In genomic region chr21:17050156-17050555, GRCh38 we compare ENCODE assay signal across 17 cellular contexts.
DNase-seq lines count a peak whose midpoint lies in the region; FAIRE-seq and TF ChIP-seq lines count a peak whose summit lies in the region.
"Had no signal": no experiment of that assay in that cellular context is flagged by ENCODE, and none has a peak within 500 bp of the region (broad histone marks: within the 10 kb centered on the region; RNA-seq: fewer than 3 reads in every experiment).

No MANE protein-coding gene starts in this region.

- peak overlapping the region in 1 of 2 experiments; percentile 37; a peak in 2 of 4 replicates for H3K4me2 ChIP-seq in H1 (ENCODE audit: insufficient read depth in 1 of 2, low read depth in 2 of 2, low read length in 2 of 2)
- H3K4me2 ChIP-seq in mesendoderm (ENCODE audit: low read length) = no peak overlapping the region
- H3K4me2 ChIP-seq: BLaER1 treated with 17β-estradiol and CSF1 and Interleukin-3, amounts not matched to agents 10 nM and 100 nM had no signal

- CTCF ChIA-PET in H1 (lab: Charles Lee; ENCODE audit: partially characterized antibody) = no interaction called here
- CTCF ChIA-PET in CD4-positive, alpha-beta memory T cell (lab: Charles Lee; ENCODE audit: partially characterized antibody) = no interaction called here

- H3K9me3 ChIP-seq in H1 (ENCODE audit: insufficient read depth in 2 of 2, low read depth in 1 of 2, low read length in 1 of 2) (peaks cover 0 to 2% of the 10 kb centered on the region in 2 experiments; a peak in 1 of 4 replicates), esophagus muscularis mucosa (no peaks in the 10 kb centered on the region)
- no peaks in the 10 kb centered on the region for H3K9me3 ChIP-seq in CD4-positive, alpha-beta memory T cell (ENCODE audit: control insufficient read depth in 1 of 2, low read length in 2 of 2)

- H3K9me3 Mint-ChIP-seq in CD4-positive, alpha-beta memory T cell = peaks cover 0 to 16% (median 6%) of the 10 kb centered on the region in 8 donors

- TF ChIP-seq POLR2A in H1 (IDR thresholded peaks at IDR 0.05; ENCODE audit: control extremely low read depth in 1 of 2, low read depth in 2 of 2, low read length in 2 of 2) (no peak), esophagus muscularis mucosa (IDR thresholded peaks at IDR 0.05; ENCODE audit: low read depth) (no peak)

- H3K23ac ChIP-seq in H1 (ENCODE audit: insufficient read length) (no peak overlapping the region), mesendoderm (ENCODE audit: low read length) (no peak overlapping the region)

- H3K79me2 ChIP-seq in H1 (ENCODE audit: control insufficient read depth in 1 of 2, insufficient read depth in 2 of 2, low read length in 2 of 2) = no peaks in the 10 kb centered on the region
- no peaks in the 10 kb centered on the region for H3K79me2 ChIP-seq in mesendoderm (ENCODE audit: control insufficient read depth, insufficient read depth, low read length)

- H3K56ac ChIP-seq in H1 (replicated peaks; ENCODE audit: insufficient read length, low read depth, low read length) = no peak overlapping the region
- H3K56ac ChIP-seq in mesendoderm (ENCODE audit: low read length) = no peak overlapping the region

- H2AFZ ChIP-seq in H1 (ENCODE audit: low read length) = no peak overlapping the region

- no peak for TF ChIP-seq CTCF in H1 (IDR thresholded peaks at IDR 0.05; ENCODE audit: control extremely low read depth in 1 of 3, insufficient read depth in 1 of 3, low read depth in 1 of 3, low read length in 3 of 3)
- TF ChIP-seq CTCF in esophagus muscularis mucosa (IDR thresholded peaks at IDR 0.05) = no peak

- no peak overlapping the region for H3K18ac ChIP-seq in H1 (ENCODE audit: extremely low read depth, low read length)
- no peak overlapping the region for H3K18ac ChIP-seq in mesendoderm (ENCODE audit: low read length)

- H3K4me1 ChIP-seq in H1 (replicated peaks in 1 of 4; ENCODE audit: control insufficient read depth in 3 of 4, insufficient read depth in 4 of 4, low read length in 3 of 4) (peaks cover 0 to 14% (median 4%) of the 10 kb centered on the region in 4 experiments; a peak in 5 of 7 replicates), mesendoderm (ENCODE audit: control insufficient read depth, low read depth, low read length) (no peaks in the 10 kb centered on the region), esophagus muscularis mucosa (peaks cover 0 to 5% (median 0%) of the 10 kb centered on the region in 4 donors)
- no peaks in the 10 kb centered on the region for H3K4me1 ChIP-seq in CD4-positive, alpha-beta memory T cell (ENCODE audit: insufficient read depth, low read length)
- H3K4me1 ChIP-seq: BLaER1 treated with 17β-estradiol and CSF1 and Interleukin-3, amounts not matched to agents 10 nM and 100 nM had no signal

- DNase-seq in H7 (peak; percentile 16), H1 (ENCODE audit: low read depth in 1 of 2, low spot score in 2 of 2) (no peak), mesendoderm (peak; percentile 31), esophagus muscularis mucosa (ENCODE audit: extremely low spot score) (no peak), NCI-H2227 (lab: John Stamatoyannopoulos, UW; ENCODE audit: unreplicated experiment) (no peak), AG20443 (ENCODE audit: low spot score) (no peak)
- no peak for DNase-seq in CD4-positive, alpha-beta memory T cell
- DNase-seq: CD8-positive, alpha-beta memory T cell; HCEC 1CT; NCI-H1092 treated with DMSO at 0.1 percent for 48 hours; NCI-H2081 treated with DMSO at 0.1 percent for 48 hours; NCI-H748 treated with DMSO at 0.1 percent for 48 hours; NK-92 treated with Interleukin-12 subunit alpha and Interleukin-12 subunit beta, amount 100 ng/mL, for 24 hours had no signal

- H4K20me1 ChIP-seq in H1 (replicated peaks in 1 of 2; ENCODE audit: control insufficient read depth in 1 of 2, insufficient read depth in 2 of 2, low read length in 2 of 2) = no peaks in the 10 kb centered on the region
- H4K20me1 ChIP-seq: BLaER1 treated with 17β-estradiol and CSF1 and Interleukin-3, amounts not matched to agents 10 nM and 100 nM had no signal

- H3K4me3 ChIP-seq in H7 (ENCODE audit: insufficient read depth, low read depth, low read length) = no peak overlapping the region
- no peak overlapping the region; a peak in 1 of 8 replicates for H3K4me3 ChIP-seq in H1 (ENCODE audit: extremely low read depth in 1 of 4, insufficient read depth in 2 of 4, low read depth in 3 of 4, low read length in 4 of 4)
- H3K4me3 ChIP-seq in mesendoderm (ENCODE audit: low read length) = no peak overlapping the region
- H3K4me3 ChIP-seq in esophagus muscularis mucosa = no peak overlapping the region
- no peak overlapping the region for H3K4me3 ChIP-seq in CD4-positive, alpha-beta memory T cell (ENCODE audit: low read length in 2 of 2)
- H3K4me3 ChIP-seq: BLaER1 treated with 17β-estradiol and CSF1 and Interleukin-3, amounts not matched to agents 10 nM and 100 nM; K562 had no signal

- H2BK120ac ChIP-seq in H1 (replicated peaks; ENCODE audit: low read depth, low read length) = no peak overlapping the region
- no peak overlapping the region for H2BK120ac ChIP-seq in mesendoderm (ENCODE audit: low read depth, low read length)

- H3K27me3 Mint-ChIP-seq in CD4-positive, alpha-beta memory T cell = no peaks in the 10 kb centered on the region
- H3K27me3 Mint-ChIP-seq: CD8-positive, alpha-beta memory T cell had no signal

- POLR2A ChIA-PET in H1 (lab: Charles Lee; ENCODE audit: partially characterized antibody) = no interaction called here
- POLR2A ChIA-PET in CD4-positive, alpha-beta memory T cell (lab: Charles Lee; ENCODE audit: partially characterized antibody) = no interaction called here

- H2BK15ac ChIP-seq in H1 (ENCODE audit: low read length) (no peak overlapping the region), mesendoderm (replicated peaks; ENCODE audit: low read depth) (no peak overlapping the region)

- H2BK12ac ChIP-seq in H1 (ENCODE audit: low read depth, low read length) = no peak overlapping the region

- WGBS in H1 (ENCODE audit: extremely low coverage in 1 of 2, insufficient coverage in 1 of 2, insufficient read length in 1 of 2, insufficient replicate concordance in 2 of 2, low coverage in 1 of 2, low lambda C conversion rate in 2 of 2, missing lambda C conversion rate in 1 of 2), 2 experiments = 71% methylated on average over 1 of the region's 1 CpG; no CpG with 5 or more reads in 1 of the 2 experiments
- no CpG with 5 or more reads among the region's 1 CpG for WGBS in mesendoderm (ENCODE audit: extremely low coverage, insufficient coverage, low lambda C conversion rate)
- 91% methylated on average over 1 of the region's 1 CpG for WGBS in esophagus muscularis mucosa

- intact Hi-C loops in esophagus muscularis mucosa (cut with DNase I) = no loop called here
- intact Hi-C loops in CD4-positive, alpha-beta memory T cell (cut with micrococcal nuclease) = no loop called here

- H3K9ac ChIP-seq in H1 (replicated peaks in 1 of 4; ENCODE audit: extremely low read depth in 1 of 4, low read depth in 3 of 4, low read length in 3 of 4) (no peak overlapping the region), mesendoderm (ENCODE audit: low read length) (no peak overlapping the region)
- H3K9ac ChIP-seq: BLaER1 treated with 17β-estradiol and CSF1 and Interleukin-3, amounts not matched to agents 10 nM and 100 nM had no signal

- no peak overlapping the region for H3K4me3 Mint-ChIP-seq in CD4-positive, alpha-beta memory T cell
- H3K4me3 Mint-ChIP-seq: CD8-positive, alpha-beta memory T cell had no signal

- no peak for FAIRE-seq in H1 (lab: Jason Lieb, UNC)
- FAIRE-seq: D721Med, K562, RCC 7860 had no signal

- H3K36me3 Mint-ChIP-seq in CD4-positive, alpha-beta memory T cell = no peaks in the 10 kb centered on the region
- H3K36me3 Mint-ChIP-seq: CD8-positive, alpha-beta memory T cell had no signal

- H4K8ac ChIP-seq in H1 (ENCODE audit: extremely low read depth, insufficient read depth, low read length) (no peak overlapping the region), mesendoderm (ENCODE audit: low read depth, low read length) (no peak overlapping the region)

- no peak overlapping the region for H3K4ac ChIP-seq in H1 (replicated peaks; ENCODE audit: insufficient read length, low read depth, low read length)
- no peak overlapping the region for H3K4ac ChIP-seq in mesendoderm (ENCODE audit: low read depth, low read length)

- no peak overlapping the region for H4K91ac ChIP-seq in H1 (replicated peaks; ENCODE audit: insufficient read length, low read length)

- H2AK5ac ChIP-seq in H1 (ENCODE audit: low read depth, low read length) (no peak overlapping the region), mesendoderm (ENCODE audit: low read length) (no peak overlapping the region)

- H3K36me3 ChIP-seq in H7 (replicated peaks; ENCODE audit: control insufficient read depth, insufficient read depth, low read length) (no peaks in the 10 kb centered on the region), H1 (ENCODE audit: control insufficient read depth in 2 of 4, insufficient read depth in 4 of 4, low read length in 3 of 4) (peaks cover 0 to 3% (median 0%) of the 10 kb centered on the region in 4 experiments; a peak in 1 of 8 replicates), mesendoderm (ENCODE audit: control insufficient read depth, insufficient read depth, low read length) (no peaks in the 10 kb centered on the region), esophagus muscularis mucosa (no peaks in the 10 kb centered on the region)
- H3K36me3 ChIP-seq in CD4-positive, alpha-beta memory T cell (ENCODE audit: insufficient read depth, low read length) = no peaks in the 10 kb centered on the region
- H3K36me3 ChIP-seq: BLaER1 treated with 17β-estradiol and CSF1 and Interleukin-3, amounts not matched to agents 10 nM and 100 nM had no signal

- no peaks in the 10 kb centered on the region for H3K23me2 ChIP-seq in H1 (ENCODE audit: low read depth, low read length)

- no peaks in the 10 kb centered on the region for H3K4me1 Mint-ChIP-seq in CD4-positive, alpha-beta memory T cell
- H3K4me1 Mint-ChIP-seq: CD8-positive, alpha-beta memory T cell had no signal

- H4K5ac ChIP-seq in H1 (ENCODE audit: insufficient read length, low read depth, low read length) (peak overlapping the region; percentile 72), mesendoderm (ENCODE audit: low read length) (no peak overlapping the region)

- TF ChIP-seq EP300 in H1 (IDR thresholded peaks at IDR 0.05; ENCODE audit: borderline replicate concordance in 1 of 2, low read depth in 2 of 2, low read length in 2 of 2) = no peak
- TF ChIP-seq EP300 in esophagus muscularis mucosa (IDR thresholded peaks at IDR 0.05) = no peak

- H3K27me3 ChIP-seq in H7 (ENCODE audit: control insufficient read depth, insufficient read depth, low read length) (no peaks in the 10 kb centered on the region), H1 (replicated peaks in 1 of 4; ENCODE audit: control insufficient read depth in 3 of 4, extremely low read depth in 1 of 4, insufficient read depth in 3 of 4, low read length in 3 of 4) (no peaks in the 10 kb centered on the region), mesendoderm (ENCODE audit: insufficient read depth, low read length, poor library complexity) (no peaks in the 10 kb centered on the region), esophagus muscularis mucosa (no peaks in the 10 kb centered on the region)
- H3K27me3 ChIP-seq in CD4-positive, alpha-beta memory T cell (ENCODE audit: insufficient read depth, low read length) = no peaks in the 10 kb centered on the region
- H3K27me3 ChIP-seq: BLaER1 treated with 17β-estradiol and CSF1 and Interleukin-3, amounts not matched to agents 10 nM and 100 nM had no signal

- no peak overlapping the region for H2BK20ac ChIP-seq in H1 (ENCODE audit: low read length)

- no peak overlapping the region for H3K14ac ChIP-seq in H1 (ENCODE audit: insufficient read length)

- H3K27ac ChIP-seq in H1 (ENCODE audit: low read depth, low read length) (no peak overlapping the region), mesendoderm (ENCODE audit: low read depth, low read length) (no peak overlapping the region), esophagus muscularis mucosa (replicated peaks in 1 of 4) (no peak overlapping the region)
- H3K27ac ChIP-seq in CD4-positive, alpha-beta memory T cell (ENCODE audit: low read depth, low read length) = no peak overlapping the region
- H3K27ac ChIP-seq: BLaER1 treated with 17β-estradiol and CSF1 and Interleukin-3, amounts not matched to agents 10 nM and 100 nM had no signal

- no peak overlapping the region for H2BK5ac ChIP-seq in H1 (ENCODE audit: low read depth, low read length)
- H2BK5ac ChIP-seq in mesendoderm (ENCODE audit: low read length) = no peak overlapping the region

- H3K79me1 ChIP-seq in H1 (ENCODE audit: low read depth, low read length) = no peaks in the 10 kb centered on the region
- H3K79me1 ChIP-seq in mesendoderm (ENCODE audit: low read length) = no peaks in the 10 kb centered on the region

- no peak overlapping the region for H3K27ac Mint-ChIP-seq in CD4-positive, alpha-beta memory T cell
- H3K27ac Mint-ChIP-seq: CD8-positive, alpha-beta memory T cell had no signal

- no peak for TF ChIP-seq RAD21 in H1 (IDR thresholded peaks at IDR 0.05 in 1 of 2, conservative IDR thresholded peaks at IDR 0.05 in 1 of 2; ENCODE audit: low read depth in 2 of 2, low read length in 2 of 2)

Comparison
In these comparisons a context has a peak if more than half of its experiments do, and no peak if none do; other contexts are left out.
1. DNase-seq: peak in H7 (single experiment) and mesendoderm (single experiment); none in H1 (0 of 2), esophagus muscularis mucosa (single experiment), NCI-H2227 (single experiment), CD4-positive, alpha-beta memory T cell (0 of 5) and AG20443 (single experiment).